1 cellular context compared by ENCODE assay signal in the genomic region with DNA sequence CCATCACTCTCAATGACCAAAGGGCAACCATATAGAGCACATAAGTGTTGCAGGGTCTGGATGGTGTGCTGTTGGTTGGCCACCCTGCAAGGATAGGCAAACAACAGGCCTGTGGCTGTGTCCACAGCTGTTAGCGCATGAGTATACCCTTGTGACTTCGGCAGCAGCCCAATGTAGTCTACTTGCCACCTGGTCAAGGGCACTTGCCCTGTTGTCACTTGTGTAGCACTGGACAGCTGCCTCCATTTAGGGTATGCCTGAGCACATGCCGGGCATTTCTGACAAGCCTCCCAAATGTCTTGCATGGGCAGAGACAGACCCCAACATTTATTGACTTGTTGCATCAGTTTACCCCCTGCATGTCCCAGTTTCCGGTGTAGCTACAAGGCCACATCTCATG.
TF ChIP-seq lines count a peak whose summit lies in the region.

No MANE protein-coding gene starts in this region.

TF ChIP-seq in H1, 55 proteins besides CTCF, POLR2A, EP300 and RAD21:
- no peak for TF ChIP-seq RXRA (IDR thresholded peaks at IDR 0.05; ENCODE audit: insufficient read depth, low read depth, low read length)
